ENCODE assay signal across 30 cellular contexts in genomic region chr19:39077323-39077722, GRCh38. TPM values are rescaled to one million over a fixed set of nuclear protein-coding genes. Genes with fewer than 3 reads are reported as not detected.
"Had no signal": no experiment of that assay in that cellular context is flagged by ENCODE, and none has a peak within 500 bp of the region (broad histone marks: within the 10 kb centered on the region; RNA-seq: fewer than 3 reads in every experiment).

No MANE protein-coding gene starts in this region.

- DNase-seq: activated CD4-positive, alpha-beta T cell treated with anti-CD3 and anti-CD28 coated beads for 48 hours; activated CD4-positive, alpha-beta T cell treated with anti-CD3 and anti-CD28 coated beads, Interleukin-2, amount 50 U/mL, for 48 hours; activated CD8-positive, alpha-beta memory T cell treated with anti-CD3 and anti-CD28 coated beads for 24 hours; activated effector memory CD4-positive, alpha-beta T cell treated with anti-CD3 and anti-CD28 coated beads, Interleukin-2, amount 50 U/mL, for 16 hours; activated naive CD4-positive, alpha-beta T cell treated with anti-CD3 and anti-CD28 coated beads for 36 hours; amniotic stem cell; caudate nucleus; effector CD8-positive, alpha-beta T cell; gastrocnemius medialis; hippocampal formation; left colon; midbrain; naive thymus-derived CD4-positive, alpha-beta T cell; ovary; sigmoid colon; small intestine; stimulated activated CD4-positive, alpha-beta T cell treated with anti-CD3 and anti-CD28 coated beads, Interleukin-4, amount 100 ng/mL, for 24 hours; stomach; T-helper 9 cell had no signal

- H3K4me1 ChIP-seq: gastrocnemius medialis, sigmoid colon, stomach, tibial nerve had no signal

- H3K27ac ChIP-seq: gastrocnemius medialis, ovary, sigmoid colon, stomach, suprapubic skin, tibial nerve, VCaP had no signal

- H3K27me3 ChIP-seq: ovary had no signal

- H3K9me3 Mint-ChIP-seq: activated naive CD4-positive, alpha-beta T cell treated with anti-CD3 and anti-CD28 coated beads for 36 hours; dendritic cell treated with granulocyte-macrophage colony-stimulating factor and Interleukin-4, amounts not matched to agents 40 ng/mL and 50 ng/mL, for 4 days; stimulated activated effector memory CD8-positive, alpha-beta T cell treated with anti-CD3 and anti-CD28 coated beads, Interleukin-12 subunit alpha, Interleukin-12 subunit beta, amount 100 ng/mL, for 72 hours; T-helper 1 cell treated with Interleukin-12 subunit alpha and Interleukin-12 subunit beta and Interleukin-4 antibody, amounts not matched to agents 30 μg/mL and 1 μg/mL, for 36 hours had no signal

- H3K4me3 Mint-ChIP-seq: activated naive CD4-positive, alpha-beta T cell treated with anti-CD3 and anti-CD28 coated beads for 36 hours; dendritic cell treated with granulocyte-macrophage colony-stimulating factor and Interleukin-4, amounts not matched to agents 40 ng/mL and 50 ng/mL, for 4 days; naive thymus-derived CD4-positive, alpha-beta T cell; stimulated activated effector memory CD8-positive, alpha-beta T cell treated with anti-CD3 and anti-CD28 coated beads, Interleukin-12 subunit alpha, Interleukin-12 subunit beta, amount 100 ng/mL, for 72 hours; T-helper 1 cell treated with Interleukin-12 subunit alpha and Interleukin-12 subunit beta and Interleukin-4 antibody, amounts not matched to agents 30 μg/mL and 1 μg/mL, for 36 hours had no signal

- H3K36me3 Mint-ChIP-seq: naive thymus-derived CD4-positive, alpha-beta T cell had no signal

- H3K27ac Mint-ChIP-seq: activated naive CD4-positive, alpha-beta T cell treated with anti-CD3 and anti-CD28 coated beads for 36 hours; dendritic cell treated with granulocyte-macrophage colony-stimulating factor and Interleukin-4, amounts not matched to agents 40 ng/mL and 50 ng/mL, for 4 days; progenitor cell of endocrine pancreas; stimulated activated effector memory CD8-positive, alpha-beta T cell treated with anti-CD3 and anti-CD28 coated beads, Interleukin-12 subunit alpha, Interleukin-12 subunit beta, amount 100 ng/mL, for 72 hours; T-helper 1 cell treated with Interleukin-12 subunit alpha and Interleukin-12 subunit beta and Interleukin-4 antibody, amounts not matched to agents 30 μg/mL and 1 μg/mL, for 36 hours had no signal

- H3K9me3 ChIP-seq: gastrocnemius medialis, ovary, sigmoid colon, stomach, suprapubic skin, tibial nerve had no signal

- H3K4me3 ChIP-seq: gastrocnemius medialis, ovary, sigmoid colon, stomach, suprapubic skin, tibial nerve had no signal

- H3K36me3 ChIP-seq: gastrocnemius medialis, ovary, sigmoid colon, stomach, suprapubic skin, tibial nerve had no signal

- ATAC-seq: activated CD4-positive, CD25-positive, alpha-beta regulatory T cell treated with anti-CD3 and anti-CD28 coated beads, Interleukin-2, amount 50 U/mL, for 24 hours; gastrocnemius medialis; left colon; naive thymus-derived CD4-positive, alpha-beta T cell; stimulated activated effector memory CD8-positive, alpha-beta T cell treated with anti-CD3 and anti-CD28 coated beads, Interleukin-12 subunit alpha, Interleukin-12 subunit beta, amount 100 ng/mL, for 72 hours had no signal

RNA-seq across cellular contexts. Expression of gene ACP7, which starts 6.8 kb away (rescaled TPM):
- total RNA-seq: activated naive CD4-positive, alpha-beta T cell treated with anti-CD3 and anti-CD28 coated beads for 36 hours; gastrocnemius medialis; left colon; naive thymus-derived CD4-positive, alpha-beta T cell; ovary; progenitor cell of endocrine pancreas; renal cortical epithelial cell; sigmoid colon; stomach had no signal
- polyA plus RNA-seq: liver; naive thymus-derived CD4-positive, alpha-beta T cell; neural cell; ovary; sigmoid colon; stomach had no signal

RNA-seq across cellular contexts. Expression of gene FBXO27, which starts 45.0 kb away (rescaled TPM):
- polyA plus RNA-seq: naive thymus-derived CD4-positive, alpha-beta T cell had no signal
